12 cellular contexts compared by ENCODE assay signal in genomic region chr1:212727386-212728181, GRCh38. TPM values are rescaled to one million over a fixed set of nuclear protein-coding genes. Genes with fewer than 3 reads are reported as not detected.
A peak's percentile ranks its signal among the peaks of the same experiment; 100 is the strongest.
DNase-seq lines count a peak whose midpoint lies in the region; ATAC-seq and TF ChIP-seq lines count a peak whose summit lies in the region.
"Had no signal": no experiment of that assay in that cellular context is flagged by ENCODE, and none has a peak within 500 bp of the region (broad histone marks: within the 10 kb centered on the region; RNA-seq: fewer than 3 reads in every experiment).

No MANE protein-coding gene starts in this region.

- H3K27me3 Mint-ChIP-seq in natural killer cell (ENCODE audit: low read depth in 2 of 2) = no peaks in the 10 kb centered on the region

- no peak overlapping the region for H3K4me3 ChIP-seq in astrocyte of the spinal cord (ENCODE audit: low read depth, low read length)
- H3K4me3 ChIP-seq: psoas muscle, vagina had no signal

- H3K36me3 Mint-ChIP-seq in natural killer cell = no peaks in the 10 kb centered on the region

- in situ Hi-C loops in KBM-7 (cut with MboI; ENCODE audit: low pct_unique_long_range_greater_than_20kb, low sequenced_read_pairs) = no loop called here
- in situ Hi-C loops in astrocyte of the spinal cord (cut with HindIII; ENCODE audit: low sequenced_read_pairs) = no loop called here

- DNase-seq in CMK (ENCODE audit: low read depth) (peak; percentile 20), KBM-7 (peak; percentile 62), astrocyte of the spinal cord (ENCODE audit: low read depth, low spot score) (peak; percentile 74), natural killer cell (peak; percentile 32), T1000 (lab: John Stamatoyannopoulos, UW) (no peak)
- DNase-seq in effector CD8-positive, alpha-beta T cell (lab: John Stamatoyannopoulos, UW) = no peak
- DNase-seq in stimulated activated CD4-positive, alpha-beta T cell treated with anti-CD3 and anti-CD28 coated beads, Interleukin-12 subunit alpha, Interleukin-12 subunit beta, amount 100 ng/mL, for 4 hours = no peak
- DNase-seq: cortex of kidney, NCI-H2029, psoas muscle had no signal

- intact Hi-C loops in natural killer cell (cut with micrococcal nuclease) = no loop called here

- H3K9me3 Mint-ChIP-seq in natural killer cell = no peaks in the 10 kb centered on the region

- TF ChIP-seq CTCF in astrocyte of the spinal cord (IDR thresholded peaks at IDR 0.05; ENCODE audit: low read depth, low read length) = no peak
- TF ChIP-seq CTCF in natural killer cell (IDR thresholded peaks at IDR 0.05) = no peak

- H3K4me1 Mint-ChIP-seq in natural killer cell = peaks cover 18 to 25% of the 10 kb centered on the region in 2 donors

- H3K4me3 Mint-ChIP-seq in natural killer cell = peak overlapping the region; percentile 13

- peak overlapping the region; percentile 79 for H3K27ac Mint-ChIP-seq in natural killer cell

- ATAC-seq in natural killer cell (peak; percentile 78 to 97 (median 86)), HG03432 (IDR thresholded peaks at IDR 0.05; ENCODE audit: unreplicated experiment) (no peak)
- ATAC-seq: psoas muscle had no signal

RNA-seq across cellular contexts. Expression of gene BATF3, which starts 27.9 kb away (rescaled TPM):
- 1 to 10 TPM in 2 of 3 donors, under 1 TPM in 1; 0.25 to 3.6 (median 1.2) TPM for total RNA-seq in natural killer cell

Comparison
In these comparisons a context has a peak if more than half of its experiments do, and no peak if none do; other contexts are left out.
1. DNase-seq: peak in CMK (single experiment), KBM-7 (single experiment), astrocyte of the spinal cord (single experiment) and natural killer cell (single experiment); none in T1000 (single experiment), effector CD8-positive, alpha-beta T cell (single experiment) and stimulated activated CD4-positive, alpha-beta T cell treated with anti-CD3 and anti-CD28 coated beads, Interleukin-12 subunit alpha, Interleukin-12 subunit beta, amount 100 ng/mL, for 4 hours (single experiment).